Comparison of ENCODE assay signal across 12 cellular contexts in the genomic region with DNA sequence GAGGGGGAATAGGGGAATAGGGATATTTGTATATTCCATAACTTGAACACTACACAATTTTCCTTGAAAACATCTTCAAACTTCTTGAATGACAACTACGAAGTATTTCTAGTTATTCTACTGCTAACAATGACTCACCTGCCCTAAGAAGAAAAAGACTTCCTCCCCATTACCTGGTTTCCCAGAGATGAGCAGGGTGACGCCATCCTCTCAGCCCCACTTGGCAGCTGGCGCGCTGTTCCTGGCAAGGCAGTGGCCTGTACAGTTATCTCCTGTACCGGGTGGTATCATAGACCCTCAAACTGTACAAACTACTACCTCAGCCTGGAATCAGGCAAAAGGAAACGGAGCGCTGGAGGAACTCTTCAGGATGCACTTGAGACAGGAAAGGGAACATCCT. TPM values are rescaled to one million over a fixed set of nuclear protein-coding genes. Genes with fewer than 3 reads are reported as not detected.
DNase-seq lines count a peak whose midpoint lies in the region; ATAC-seq and TF ChIP-seq lines count a peak whose summit lies in the region.
"Had no signal": no experiment of that assay in that cellular context is flagged by ENCODE, and none has a peak within 500 bp of the region (broad histone marks: within the 10 kb centered on the region; RNA-seq: fewer than 3 reads in every experiment).

No MANE protein-coding gene starts in this region.

- H3K27me3 ChIP-seq in RWPE2 (ENCODE audit: insufficient read depth, poor library complexity, severe bottlenecking), result no peaks in the 10 kb centered on the region
- no peaks in the 10 kb centered on the region for H3K27me3 ChIP-seq in mesendoderm (ENCODE audit: insufficient read depth, low read length, poor library complexity)
- H3K27me3 ChIP-seq in vagina, result no peaks in the 10 kb centered on the region
- H3K27me3 ChIP-seq: gastrocnemius medialis, SJCRH30 had no signal

- H3K9ac ChIP-seq in mesendoderm (ENCODE audit: low read length), result no peak overlapping the region

- peaks cover 96% of the 10 kb centered on the region for H3K36me3 ChIP-seq in RWPE2 (ENCODE audit: low read depth)
- H3K36me3 ChIP-seq in mesendoderm (ENCODE audit: control insufficient read depth, insufficient read depth, low read length), result peaks cover 16% of the 10 kb centered on the region
- peaks cover 0 to 68% of the 10 kb centered on the region in 2 donors for H3K36me3 ChIP-seq in vagina

- no peak overlapping the region for H3K23ac ChIP-seq in mesendoderm (ENCODE audit: low read length)

- H3K4ac ChIP-seq in mesendoderm (ENCODE audit: low read depth, low read length), result no peak overlapping the region

- H3K36me3 Mint-ChIP-seq in effector memory CD8-positive, alpha-beta T cell (ENCODE audit: insufficient read depth), result peaks cover 90% of the 10 kb centered on the region

- peak; percentile 84 for ATAC-seq in RWPE2 (ENCODE audit: low read depth)
- no peak for ATAC-seq in effector memory CD8-positive, alpha-beta T cell (replicated peaks)
- ATAC-seq in GM19397 (IDR thresholded peaks at IDR 0.05; ENCODE audit: unreplicated experiment), result no peak
- ATAC-seq: gastrocnemius medialis had no signal

- no peak overlapping the region for H3K4me3 ChIP-seq in RWPE2 (ENCODE audit: severe bottlenecking)
- no peak overlapping the region for H3K4me3 ChIP-seq in mesendoderm (ENCODE audit: low read length)
- no peak overlapping the region for H3K4me3 ChIP-seq in vagina
- H3K4me3 ChIP-seq: gastrocnemius medialis, SJCRH30 had no signal

- TF ChIP-seq CTCF in RWPE2 (IDR thresholded peaks at IDR 0.05; ENCODE audit: poor library complexity, severe bottlenecking) (no peak), vagina (IDR thresholded peaks at IDR 0.05) (no peak)

- H3K4me1 ChIP-seq in RWPE2 (ENCODE audit: insufficient read depth, poor library complexity, severe bottlenecking) (peaks cover 15% of the 10 kb centered on the region), mesendoderm (ENCODE audit: control insufficient read depth, low read depth, low read length) (no peaks in the 10 kb centered on the region), vagina (peaks cover 66% of the 10 kb centered on the region)
- H3K4me1 ChIP-seq: SJCRH30 had no signal

- TF ChIP-seq POLR2A in vagina (IDR thresholded peaks at IDR 0.05), result no peak

- H3K4me2 ChIP-seq in mesendoderm (ENCODE audit: low read length), result no peak overlapping the region

- no peaks in the 10 kb centered on the region for H3K27me3 Mint-ChIP-seq in effector memory CD8-positive, alpha-beta T cell

- no peak overlapping the region for H2BK15ac ChIP-seq in mesendoderm (replicated peaks; ENCODE audit: low read depth)

- no peaks in the 10 kb centered on the region for H3K9me3 Mint-ChIP-seq in effector memory CD8-positive, alpha-beta T cell

- no peak overlapping the region for H2AK5ac ChIP-seq in mesendoderm (ENCODE audit: low read length)

- peak overlapping the region in 1 of 2 donors; percentile 25 for H3K4me3 Mint-ChIP-seq in effector memory CD8-positive, alpha-beta T cell

- DNase-seq in RWPE2 (ENCODE audit: low spot score), result no peak
- peak; percentile 64 for DNase-seq in activated CD8-positive, alpha-beta memory T cell treated with anti-CD3 and anti-CD28 coated beads, Interleukin-2, amount 50 U/mL, for 4 hours
- no peak for DNase-seq in effector memory CD8-positive, alpha-beta T cell
- DNase-seq in stimulated activated CD4-positive, alpha-beta T cell treated with anti-CD3 and anti-CD28 coated beads, Interleukin-4, amount 100 ng/mL, for 24 hours, result peak; percentile 54
- DNase-seq in mesendoderm, result no peak
- DNase-seq in vagina (ENCODE audit: extremely low spot score in 2 of 2), result no peak
- no peak for DNase-seq in NCI-H2196 (lab: John Stamatoyannopoulos, UW; ENCODE audit: unreplicated experiment)
- DNase-seq: COR-L47, gastrocnemius medialis, NCI-H748 treated with DMSO at 0.1 percent for 48 hours, SJCRH30 had no signal

- intact Hi-C loops in vagina (cut with DNase I), result no loop called here

- H2BK120ac ChIP-seq in mesendoderm (ENCODE audit: low read depth, low read length), result no peak overlapping the region

- H3K79me1 ChIP-seq in mesendoderm (ENCODE audit: low read length), result peaks cover 19% of the 10 kb centered on the region

- peaks cover 55 to 57% of the 10 kb centered on the region in 2 donors for H3K4me1 Mint-ChIP-seq in effector memory CD8-positive, alpha-beta T cell (ENCODE audit: low read depth in 2 of 2)

- H3K27ac Mint-ChIP-seq in effector memory CD8-positive, alpha-beta T cell, result peak overlapping the region; percentile 87 to 95

- H3K27ac ChIP-seq in RWPE2 (ENCODE audit: poor library complexity, severe bottlenecking), result no peak overlapping the region
- H3K27ac ChIP-seq in mesendoderm (ENCODE audit: low read depth, low read length), result no peak overlapping the region
- no peak overlapping the region for H3K27ac ChIP-seq in vagina
- H3K27ac ChIP-seq: gastrocnemius medialis, SJCRH30 had no signal

- no peak overlapping the region for H3K56ac ChIP-seq in mesendoderm (ENCODE audit: low read length)

- H3K18ac ChIP-seq in mesendoderm (ENCODE audit: low read length), result no peak overlapping the region

- no CpG with 5 or more reads among the region's 7 CpGs for WGBS in mesendoderm (ENCODE audit: extremely low coverage, insufficient coverage, low lambda C conversion rate)

- no peaks in the 10 kb centered on the region for H3K9me3 ChIP-seq in RWPE2 (ENCODE audit: severe bottlenecking)
- H3K9me3 ChIP-seq in vagina, result no peaks in the 10 kb centered on the region
- H3K9me3 ChIP-seq: gastrocnemius medialis, SJCRH30 had no signal

- H4K5ac ChIP-seq in mesendoderm (ENCODE audit: low read length), result no peak overlapping the region

- H3K79me2 ChIP-seq in mesendoderm (ENCODE audit: control insufficient read depth, insufficient read depth, low read length), result peaks cover 35% of the 10 kb centered on the region

- no peak overlapping the region for H2BK5ac ChIP-seq in mesendoderm (ENCODE audit: low read length)

- H4K8ac ChIP-seq in mesendoderm (ENCODE audit: low read depth, low read length), result no peak overlapping the region

RNA-seq across cellular contexts. Expression of gene WDR82, which starts 10.4 kb away (rescaled TPM):
- 39.2 TPM for polyA plus RNA-seq in mesendoderm (2013, experiment 1 of 2)
- polyA plus RNA-seq in mesendoderm (2013, experiment 2 of 2), result 38.6 TPM
- total RNA-seq in vagina, result 44.4 TPM

RNA-seq across cellular contexts. Expression of gene GLYCTK, which starts 19.6 kb away (rescaled TPM):
- 3.5 TPM for polyA plus RNA-seq in mesendoderm (2013, experiment 1 of 2)
- polyA plus RNA-seq in mesendoderm (2013, experiment 2 of 2), result 3.3 TPM
- 10.3 TPM for total RNA-seq in vagina

RNA-seq across cellular contexts. Expression of gene PPM1M, which starts 22.5 kb away (rescaled TPM):
- 2.1 TPM for polyA plus RNA-seq in mesendoderm (2013, experiment 1 of 2)
- polyA plus RNA-seq in mesendoderm (2013, experiment 2 of 2), result 1.8 TPM
- total RNA-seq in vagina, result 25.0 TPM

RNA-seq across cellular contexts. Expression of gene TWF2, which starts 29.1 kb away (rescaled TPM):
- polyA plus RNA-seq in mesendoderm (2013, experiment 1 of 2), result 29.5 TPM
- polyA plus RNA-seq in mesendoderm (2013, experiment 2 of 2), result 29.7 TPM
- 93.8 TPM for total RNA-seq in vagina

RNA-seq across cellular contexts. Expression of gene TLR9, which starts 42.6 kb away (rescaled TPM):
- not detected for polyA plus RNA-seq in mesendoderm (2013, experiment 1 of 2)
- 0.01 TPM for polyA plus RNA-seq in mesendoderm (2013, experiment 2 of 2)
- not detected for total RNA-seq in vagina
- total RNA-seq: SJCRH30 had no signal

Comparison
In these comparisons a context has a peak if more than half of its experiments do, and no peak if none do; other contexts are left out.
1. DNase-seq: peak in activated CD8-positive, alpha-beta memory T cell treated with anti-CD3 and anti-CD28 coated beads, Interleukin-2, amount 50 U/mL, for 4 hours (single experiment) and stimulated activated CD4-positive, alpha-beta T cell treated with anti-CD3 and anti-CD28 coated beads, Interleukin-4, amount 100 ng/mL, for 24 hours (single experiment); none in RWPE2 (single experiment), effector memory CD8-positive, alpha-beta T cell (0 of 3), mesendoderm (single experiment), vagina (0 of 2) and NCI-H2196 (single experiment).